ENCODE assay signal across 2 cellular contexts in genomic region chr17:56801506-56802178, GRCh38.
TF ChIP-seq lines count a peak whose summit lies in the region.

No MANE protein-coding gene starts in this region.

TF ChIP-seq in K562, 482 proteins besides CTCF, POLR2A, EP300 and RAD21:
- TF ChIP-seq KDM1A (IDR thresholded peaks at IDR 0.05) = 0 out of 4 replicates have a peak, but pooled peaks of 1 of the 2 experiments have one; percentile 35
- TF ChIP-seq BCOR (IDR thresholded peaks at IDR 0.05) = peak; percentile 66; the same call in 1 of the 2 replicates
- TF ChIP-seq ZNF740 (CRISPR knock-in tag; IDR thresholded peaks at IDR 0.05) = no peak
- TF ChIP-seq ZNF740 (tag; IDR thresholded peaks at IDR 0.05) = no peak
- TF ChIP-seq KAT8 (IDR thresholded peaks at IDR 0.05; ENCODE audit: low read depth) = no peak
- peak; percentile 67 for TF ChIP-seq RBM25 (IDR thresholded peaks at IDR 0.05; ENCODE audit: low read depth, low read length, severe bottlenecking)

TF ChIP-seq in liver, 16 proteins besides CTCF, POLR2A, EP300 and RAD21:
- TF ChIP-seq YY1 (IDR thresholded peaks at IDR 0.05) (no peak), FOXA1 (IDR thresholded peaks at IDR 0.05) (no peak), RXRA (IDR thresholded peaks at IDR 0.05) (no peak), ZBTB33 (IDR thresholded peaks at IDR 0.05) (no peak), NR2F2 (IDR thresholded peaks at IDR 0.05) (peak; percentile 9), JUND (IDR thresholded peaks at IDR 0.05) (no peak), GABPA (IDR thresholded peaks at IDR 0.05 in 1 of 2, conservative IDR thresholded peaks at IDR 0.05 in 1 of 2) (no peak)
- TF ChIP-seq, protein P1, sequence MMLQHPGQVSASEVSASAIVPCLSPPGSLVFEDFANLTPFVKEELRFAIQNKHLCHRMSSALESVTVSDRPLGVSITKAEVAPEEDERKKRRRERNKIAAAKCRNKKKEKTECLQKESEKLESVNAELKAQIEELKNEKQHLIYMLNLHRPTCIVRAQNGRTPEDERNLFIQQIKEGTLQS (IDR thresholded peaks at IDR 0.05) = no peak
